20 cellular contexts compared by ENCODE assay signal in the genomic region with DNA sequence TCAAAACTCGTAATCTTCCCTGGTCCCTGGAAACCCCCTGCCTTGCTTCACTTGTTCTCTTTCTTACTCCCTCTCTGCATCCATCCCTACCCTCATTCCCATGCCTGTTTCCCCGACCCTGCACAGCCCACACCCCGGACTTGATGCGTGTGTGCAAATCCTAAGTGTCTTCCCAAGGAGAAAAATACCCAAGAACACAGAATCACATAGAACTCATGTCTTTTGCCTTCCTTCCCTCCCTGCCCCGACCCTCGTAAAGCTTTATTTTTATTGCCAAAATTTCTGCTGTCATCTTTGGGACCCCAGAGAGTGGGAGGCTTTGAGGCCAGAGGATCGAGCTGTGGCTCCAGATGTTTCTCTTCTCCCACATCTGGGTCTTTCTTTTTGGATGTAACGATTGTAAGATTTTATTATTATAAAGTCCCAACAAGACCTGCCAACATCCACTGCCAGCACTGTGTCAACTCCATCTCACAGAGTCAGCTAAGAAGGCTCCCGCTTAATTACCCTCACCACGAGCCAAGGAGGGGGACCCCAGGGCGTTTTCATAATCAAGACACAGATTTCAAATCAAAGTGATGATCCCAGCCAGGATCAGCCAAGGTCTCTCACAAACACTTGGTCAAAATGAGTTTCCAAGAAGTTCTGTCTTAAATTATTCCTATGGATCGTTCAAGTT.
DNase-seq lines count a peak whose midpoint lies in the region; TF ChIP-seq lines count a peak whose summit lies in the region.
"Had no signal": no experiment of that assay in that cellular context is flagged by ENCODE, and none has a peak within 500 bp of the region (broad histone marks: within the 10 kb centered on the region; RNA-seq: fewer than 3 reads in every experiment).

No MANE protein-coding gene starts in this region.

- no peak for DNase-seq in coronary artery (ENCODE audit: low spot score)
- DNase-seq in left ventricle myocardium inferior: peak; percentile 57
- DNase-seq in osteoblast (ENCODE audit: insufficient read length, low spot score, missing footprints): no peak
- DNase-seq in ureter (ENCODE audit: low spot score): peak; percentile 32
- no peak for DNase-seq in NCI-H1930 (lab: John Stamatoyannopoulos, UW)
- no peak for DNase-seq in posterior cingulate gyrus
- DNase-seq in GF-D8 (lab: John Stamatoyannopoulos, UW): no peak
- DNase-seq: activated CD4-positive, alpha-beta T cell treated with anti-CD3 and anti-CD28 coated beads, Interleukin-2, amount 50 U/mL, for 4 hours; CD8-positive, alpha-beta memory T cell; DMS53; foreskin melanocyte; HCEC 1CT; left colon; NCI-H1092 treated with DMSO at 0.1 percent for 48 hours; NCI-H2081; NCI-H446 treated with DMSO at 0.1 percent for 48 hours; NK-92 treated with Interleukin-12 subunit alpha and Interleukin-12 subunit beta, amount 100 ng/mL, for 24 hours; testis; WERI-Rb-1 had no signal

- no peaks in the 10 kb centered on the region for H4K20me1 ChIP-seq in osteoblast (ENCODE audit: insufficient read depth, low read length)

- H3K27ac ChIP-seq in coronary artery: peak overlapping the region; percentile 1 to 26
- peak overlapping the region; percentile 66 for H3K27ac ChIP-seq in left ventricle myocardium inferior (replicated peaks)
- H3K27ac ChIP-seq in osteoblast (ENCODE audit: low read depth, low read length): no peak overlapping the region
- H3K27ac ChIP-seq: adrenal gland, testis, WERI-Rb-1 had no signal

- peaks cover 21% of the 10 kb centered on the region for H3K4me1 ChIP-seq in left ventricle myocardium inferior
- peaks cover 12% of the 10 kb centered on the region for H3K4me1 ChIP-seq in osteoblast (ENCODE audit: insufficient read depth, low read length)
- H3K4me1 ChIP-seq: adrenal gland, testis had no signal

- H3K4me3 ChIP-seq in coronary artery (peak overlapping the region; percentile 19), left ventricle myocardium inferior (no peak overlapping the region), osteoblast (ENCODE audit: insufficient read depth, low read length) (no peak overlapping the region)
- H3K4me3 ChIP-seq: adrenal gland, testis had no signal

- H3K79me2 ChIP-seq in osteoblast (ENCODE audit: insufficient read depth, low read length): no peaks in the 10 kb centered on the region

- no peak overlapping the region for H2AFZ ChIP-seq in osteoblast (ENCODE audit: low read length)

- H3K9me3 ChIP-seq in left ventricle myocardium inferior (replicated peaks) (no peaks in the 10 kb centered on the region), osteoblast (ENCODE audit: low read depth, low read length) (no peaks in the 10 kb centered on the region)
- H3K9me3 ChIP-seq: adrenal gland, testis had no signal

- H3K27me3 ChIP-seq in left ventricle myocardium inferior (ENCODE audit: low read depth) (peaks cover 13% of the 10 kb centered on the region), osteoblast (ENCODE audit: insufficient read depth, low read length) (peaks cover 45% of the 10 kb centered on the region)
- H3K27me3 ChIP-seq: adrenal gland, testis had no signal

- intact Hi-C loops in left ventricle myocardium inferior (cut with micrococcal nuclease) (no loop called here), posterior cingulate gyrus (cut with DNase I) (no loop called here)

- no peak for TF ChIP-seq CTCF in coronary artery (IDR thresholded peaks at IDR 0.05)
- no peak for TF ChIP-seq CTCF in left ventricle myocardium inferior (IDR thresholded peaks at IDR 0.05; ENCODE audit: borderline replicate concordance)
- no peak for TF ChIP-seq CTCF in osteoblast (IDR thresholded peaks at IDR 0.05; ENCODE audit: extremely low read depth, low read depth, low read length)

- H3K36me3 ChIP-seq in left ventricle myocardium inferior: no peaks in the 10 kb centered on the region
- H3K36me3 ChIP-seq in osteoblast (ENCODE audit: insufficient read depth, low read length): no peaks in the 10 kb centered on the region
- H3K36me3 ChIP-seq: adrenal gland, WERI-Rb-1 had no signal

- peak overlapping the region; percentile 24 for H3K4me2 ChIP-seq in osteoblast (ENCODE audit: insufficient read depth, low read length)

Comparison
In these comparisons a context has a peak if more than half of its experiments do, and no peak if none do; other contexts are left out.
1. DNase-seq: peak in left ventricle myocardium inferior (single experiment) and ureter (single experiment); none in coronary artery (single experiment), osteoblast (single experiment), NCI-H1930 (0 of 2), posterior cingulate gyrus (0 of 10) and GF-D8 (single experiment).